Comparison of ENCODE assay signal across 18 cellular contexts in genomic region chr3:176967525-176967924, GRCh38.
"Had no signal": no experiment of that assay in that cellular context is flagged by ENCODE, and none has a peak within 500 bp of the region (broad histone marks: within the 10 kb centered on the region; RNA-seq: fewer than 3 reads in every experiment).

No MANE protein-coding gene starts in this region.

- H3K36me3 Mint-ChIP-seq: naive B cell had no signal

- H3K9me3 ChIP-seq: ascending aorta, testis had no signal

- H3K27ac Mint-ChIP-seq: activated CD4-positive, alpha-beta memory T cell treated with anti-CD3 and anti-CD28 coated beads, Interleukin-2, amount 10 ng/mL, durations not matched to agents 7 days and 5 days; activated CD4-positive, alpha-beta T cell treated with anti-CD3 and anti-CD28 coated beads for 36 hours; activated naive CD8-positive, alpha-beta T cell treated with anti-CD3 and anti-CD28 coated beads, Interleukin-2, amount 10 ng/mL, durations not matched to agents 7 days and 5 days; activated T-cell treated with anti-CD3 and anti-CD28 coated beads, Interleukin-2, amount 50 U/mL, for 72 hours; naive B cell; stimulated activated naive CD8-positive, alpha-beta T cell treated with anti-CD3 and anti-CD28 coated beads, Interleukin-15, Interleukin-2, amounts not matched to agents 100 ng/mL and 50 ng/mL, for 24 hours had no signal

- H3K4me3 Mint-ChIP-seq: activated CD4-positive, alpha-beta memory T cell treated with anti-CD3 and anti-CD28 coated beads, Interleukin-2, amount 10 ng/mL, durations not matched to agents 7 days and 5 days; activated CD4-positive, alpha-beta T cell treated with anti-CD3 and anti-CD28 coated beads for 36 hours; activated naive CD8-positive, alpha-beta T cell treated with anti-CD3 and anti-CD28 coated beads, Interleukin-2, amount 10 ng/mL, durations not matched to agents 7 days and 5 days; activated T-cell treated with anti-CD3 and anti-CD28 coated beads, Interleukin-2, amount 50 U/mL, for 72 hours; naive B cell; stimulated activated naive CD8-positive, alpha-beta T cell treated with anti-CD3 and anti-CD28 coated beads, Interleukin-15, Interleukin-2, amounts not matched to agents 100 ng/mL and 50 ng/mL, for 24 hours had no signal

- H3K27ac ChIP-seq: ascending aorta, coronary artery, epithelial cell of prostate, hepatocyte, parathyroid adenoma, testis had no signal

- H3K4me1 ChIP-seq: ascending aorta, testis had no signal

- H3K9me3 Mint-ChIP-seq: activated naive CD8-positive, alpha-beta T cell treated with anti-CD3 and anti-CD28 coated beads, Interleukin-2, amount 10 ng/mL, durations not matched to agents 7 days and 5 days; naive B cell; stimulated activated naive CD8-positive, alpha-beta T cell treated with anti-CD3 and anti-CD28 coated beads, Interleukin-15, Interleukin-2, amounts not matched to agents 100 ng/mL and 50 ng/mL, for 24 hours had no signal

- DNase-seq: activated CD4-positive, alpha-beta memory T cell treated with anti-CD3 and anti-CD28 coated beads, Interleukin-2, amount 10 ng/mL, durations not matched to agents 7 days and 5 days; activated CD4-positive, alpha-beta T cell treated with anti-CD3 and anti-CD28 coated beads for 36 hours; activated CD8-positive, alpha-beta memory T cell treated with anti-CD3 and anti-CD28 coated beads, Interleukin-2, amount 50 U/mL, for 4 hours; activated naive CD8-positive, alpha-beta T cell treated with anti-CD3 and anti-CD28 coated beads, Interleukin-2, amount 10 ng/mL, durations not matched to agents 7 days and 5 days; activated T-cell treated with anti-CD3 and anti-CD28 coated beads, Interleukin-2, amount 50 U/mL, for 72 hours; effector memory CD4-positive, alpha-beta T cell; midbrain; naive B cell; stimulated activated CD4-positive, alpha-beta T cell treated with anti-CD3 and anti-CD28 coated beads, Interleukin-15, amount 100 ng/mL, for 24 hours; stimulated activated CD4-positive, alpha-beta T cell treated with anti-CD3 and anti-CD28 coated beads, Interleukin-4, amount 100 ng/mL, for 24 hours; testis had no signal

- H3K4me2 ChIP-seq: hepatocyte had no signal

- H3K9ac ChIP-seq: parathyroid adenoma had no signal

- H3K36me3 ChIP-seq: ascending aorta, WERI-Rb-1 had no signal

- H3K4me1 Mint-ChIP-seq: naive B cell had no signal

- H3K4me3 ChIP-seq: ascending aorta, coronary artery, hepatocyte, testis had no signal

- H3K27me3 Mint-ChIP-seq: activated naive CD8-positive, alpha-beta T cell treated with anti-CD3 and anti-CD28 coated beads, Interleukin-2, amount 10 ng/mL, durations not matched to agents 7 days and 5 days; stimulated activated naive CD8-positive, alpha-beta T cell treated with anti-CD3 and anti-CD28 coated beads, Interleukin-15, Interleukin-2, amounts not matched to agents 100 ng/mL and 50 ng/mL, for 24 hours had no signal

- H2AFZ ChIP-seq: hepatocyte had no signal

- H3K27me3 ChIP-seq: ascending aorta, hepatocyte, testis had no signal
